14 cellular contexts compared by ENCODE assay signal in genomic region chr2:106982350-106982749, GRCh38.
"Had no signal": no experiment of that assay in that cellular context is flagged by ENCODE, and none has a peak within 500 bp of the region (broad histone marks: within the 10 kb centered on the region; RNA-seq: fewer than 3 reads in every experiment).

No MANE protein-coding gene starts in this region.

- H3K27me3 ChIP-seq: foreskin keratinocyte, left lung, ovary, sigmoid colon had no signal

- H3K4me1 ChIP-seq: foreskin keratinocyte, left lung, sigmoid colon had no signal

- ATAC-seq: activated CD4-positive, CD25-positive, alpha-beta regulatory T cell treated with anti-CD3 and anti-CD28 coated beads, Interleukin-2, amount 50 U/mL, for 24 hours; foreskin keratinocyte; left lung had no signal

- H3K4me3 ChIP-seq: left lung, ovary, sigmoid colon had no signal

- H3K36me3 ChIP-seq: left lung, ovary, sigmoid colon had no signal

- DNase-seq: activated CD4-positive, alpha-beta T cell treated with anti-CD3 and anti-CD28 coated beads, Interleukin-2, amount 50 U/mL, for 48 hours; activated naive CD4-positive, alpha-beta T cell; dermis blood vessel endothelial cell; head of caudate nucleus; left lung; mesendoderm; ovary; sigmoid colon; stimulated activated CD4-positive, alpha-beta T cell treated with anti-CD3 and anti-CD28 coated beads, Interleukin-12 subunit alpha, Interleukin-12 subunit beta, amount 100 ng/mL, for 4 hours; stimulated activated naive CD4-positive, alpha-beta T cell; substantia nigra; trophoblast cell had no signal

- H3K27ac ChIP-seq: foreskin keratinocyte, left lung, ovary, sigmoid colon had no signal

- H3K9me3 ChIP-seq: left lung, ovary, sigmoid colon had no signal
